In the genomic region with DNA sequence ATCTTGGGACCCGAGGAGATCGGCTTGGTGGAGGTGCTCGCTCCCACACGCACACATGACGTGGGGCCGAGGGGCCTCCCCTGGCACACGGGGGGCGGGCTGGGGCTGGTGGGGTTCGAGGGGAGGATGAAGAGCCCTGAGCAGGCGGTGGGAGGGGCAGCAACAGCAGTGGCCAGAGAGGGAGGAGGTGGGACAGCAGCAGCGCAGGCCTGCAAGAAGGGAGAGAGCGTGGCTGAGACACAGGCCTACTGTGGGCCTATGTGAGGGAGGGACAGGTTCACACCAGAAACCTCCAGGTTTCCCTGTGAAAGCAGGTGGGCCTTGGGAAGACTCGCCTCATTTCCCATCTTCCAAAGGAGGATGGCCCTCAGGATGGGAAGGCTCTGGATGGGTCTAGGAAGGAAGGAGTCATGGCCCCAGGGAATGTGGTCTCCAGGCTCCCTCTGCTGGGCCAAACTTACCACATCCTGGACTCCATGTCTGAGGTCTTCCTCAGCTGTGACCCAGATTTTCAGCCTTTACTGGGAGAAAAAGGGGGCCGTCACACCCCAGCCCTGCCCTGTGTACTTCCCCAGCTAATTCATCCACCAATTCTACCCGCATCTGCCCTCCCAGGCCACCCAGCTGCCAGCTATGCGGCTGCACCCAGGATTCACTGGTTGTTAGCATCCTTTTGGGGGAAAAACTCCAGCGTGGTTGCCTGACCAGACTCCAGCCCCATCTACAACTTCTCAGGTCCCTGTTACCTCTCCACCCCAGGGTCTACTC, we compare ENCODE assay signal across 8 cellular contexts. TPM values are rescaled to one million over a fixed set of nuclear protein-coding genes. Genes with fewer than 3 reads are reported as not detected.
DNase-seq lines count a peak whose midpoint lies in the region; ATAC-seq and TF ChIP-seq lines count a peak whose summit lies in the region.

No MANE protein-coding gene starts in this region.

- in situ Hi-C loops in mammary epithelial cell (cut with MboI; ENCODE audit: low sequenced_read_pairs in 2 of 2): no loop called here

- H3K27ac ChIP-seq in mammary epithelial cell (ENCODE audit: insufficient read depth, low read depth, low read length): no peak overlapping the region

- intact Hi-C loops in mammary epithelial cell (cut with micrococcal nuclease): loop anchor here (1.0 kb wide), 3 partner anchors 80 to 143 kb away; no protein-coding TSS in a partner anchor

- DNase-seq in AG08396 (ENCODE audit: low spot score) (peak; percentile 85), ELR (ENCODE audit: low read depth) (peak; percentile 82), NCI-H2227 (lab: John Stamatoyannopoulos, UW; ENCODE audit: unreplicated experiment) (peak; percentile 61), mammary epithelial cell (peak; percentile 48), myocyte (ENCODE audit: low read depth) (peak; percentile 55)
- DNase-seq in NK-92 treated with Interleukin-12 subunit alpha and Interleukin-12 subunit beta, amount 100 ng/mL, for 24 hours (lab: John Stamatoyannopoulos, UW): no peak

- no TSS peak for BruUV-seq in mammary epithelial cell (replicated peaks; lab: Mats Ljungman, UMichigan)

- no peak overlapping the region for H2AFZ ChIP-seq in mammary epithelial cell (ENCODE audit: low read depth, low read length)

- CTCF ChIA-PET in mammary epithelial cell (lab: Charles Lee; ENCODE audit: low non-redundant PET): interaction anchor here (0.6 kb wide), 1 partner anchor 8 kb away, joined by 3 read pairs; no protein-coding TSS in a partner anchor

- H3K9ac ChIP-seq in mammary epithelial cell (ENCODE audit: insufficient read depth, low read length): no peak overlapping the region

- H4K20me1 ChIP-seq in mammary epithelial cell (ENCODE audit: insufficient read depth, low read length): no peaks in the 10 kb centered on the region

- ATAC-seq in GM19467 (IDR thresholded peaks at IDR 0.05; ENCODE audit: unreplicated experiment) (no peak), HG03159 (IDR thresholded peaks at IDR 0.05; ENCODE audit: unreplicated experiment) (no peak)

- H3K27me3 ChIP-seq in mammary epithelial cell (ENCODE audit: insufficient read depth, low read length): peaks cover 21% of the 10 kb centered on the region

- peak; percentile 55 to 57 for TF ChIP-seq CTCF in mammary epithelial cell (conservative IDR thresholded peaks at IDR 0.05 in 1 of 2, IDR thresholded peaks at IDR 0.05 in 1 of 2; ENCODE audit: extremely low read depth in 1 of 2, insufficient read depth in 1 of 2, low read depth in 1 of 2, low read length in 2 of 2)

- H3K4me3 ChIP-seq in mammary epithelial cell (replicated peaks in 1 of 3; ENCODE audit: insufficient read depth in 1 of 3, low read depth in 2 of 3, low read length in 3 of 3): no peak overlapping the region

- H3K36me3 ChIP-seq in mammary epithelial cell (ENCODE audit: insufficient read depth, low read length): no peaks in the 10 kb centered on the region

- 63% methylated on average over 4 of the region's 17 CpGs for WGBS in mammary epithelial cell (ENCODE audit: low coverage, missing lambda C conversion rate)

- H3K4me1 ChIP-seq in mammary epithelial cell (ENCODE audit: insufficient read depth, low read length): peaks cover 4% of the 10 kb centered on the region

- dilution Hi-C loops in mammary epithelial cell (cut with HindIII; ENCODE audit: low sequenced_read_pairs): no loop called here

- no peaks in the 10 kb centered on the region for H3K79me2 ChIP-seq in mammary epithelial cell (ENCODE audit: insufficient read depth, low read length)

- H3K4me2 ChIP-seq in mammary epithelial cell (ENCODE audit: insufficient read depth, low read depth, low read length): no peak overlapping the region

- H3K9me3 ChIP-seq in mammary epithelial cell (replicated peaks; ENCODE audit: insufficient read depth, low read length): no peaks in the 10 kb centered on the region

RNA-seq across cellular contexts. Expression of gene PIANP, which starts 2.8 kb away (rescaled TPM):
- not detected for total RNA-seq in mammary epithelial cell
- polyA plus RNA-seq in mammary epithelial cell: not detected
- not detected for polyA minus RNA-seq in mammary epithelial cell
- not detected in 2 replicates for total RNA-seq in myocyte
- 0.77 TPM for polyA plus RNA-seq in myocyte (2012)

RNA-seq across cellular contexts. Expression of gene ZNF384, which starts 8.6 kb away (rescaled TPM):
- 10 to 100 TPM; 12.8 to 45.0 TPM for total RNA-seq in mammary epithelial cell
- polyA plus RNA-seq in mammary epithelial cell: 40.9 TPM
- polyA minus RNA-seq in mammary epithelial cell: 20.6 TPM
- total RNA-seq in myocyte: 16.9 and 22.3 TPM in 2 replicates
- polyA plus RNA-seq in myocyte (2012): 50.4 TPM

RNA-seq across cellular contexts. Expression of gene COPS7A, which starts 26.1 kb away (rescaled TPM):
- total RNA-seq in mammary epithelial cell (10 to 100 TPM; 54.2 to 57.2 TPM), myocyte (118 and 125 TPM in 2 replicates)
- 96.9 TPM for polyA plus RNA-seq in mammary epithelial cell
- polyA minus RNA-seq in mammary epithelial cell: 48.0 TPM
- polyA plus RNA-seq in myocyte (2012): 139 TPM

RNA-seq across cellular contexts. Expression of gene ING4, which starts 34.8 kb away (rescaled TPM):
- 10 to 100 TPM; 14.8 to 34.8 TPM for total RNA-seq in mammary epithelial cell
- 20.3 TPM for polyA plus RNA-seq in mammary epithelial cell
- 40.3 TPM for polyA minus RNA-seq in mammary epithelial cell
- 41.0 and 53.8 TPM in 2 replicates for total RNA-seq in myocyte
- polyA plus RNA-seq in myocyte (2012): 61.6 TPM

RNA-seq across cellular contexts. Expression of gene ACRBP, which starts 50.5 kb away (rescaled TPM):
- total RNA-seq in mammary epithelial cell (not detected), myocyte (0.16 TPM in 2 replicates)
- not detected for polyA plus RNA-seq in mammary epithelial cell
- not detected for polyA minus RNA-seq in mammary epithelial cell
- 0.40 TPM for polyA plus RNA-seq in myocyte (2012)
